10 cellular contexts compared by ENCODE assay signal in genomic region chr10:79407811-79408795, GRCh38. TPM values are rescaled to one million over a fixed set of nuclear protein-coding genes. Genes with fewer than 3 reads are reported as not detected.
DNase-seq lines count a peak whose midpoint lies in the region; ATAC-seq and TF ChIP-seq lines count a peak whose summit lies in the region.
"Had no signal": no experiment of that assay in that cellular context is flagged by ENCODE, and none has a peak within 500 bp of the region (broad histone marks: within the 10 kb centered on the region; RNA-seq: fewer than 3 reads in every experiment).

No MANE protein-coding gene starts in this region.

- no peak for ATAC-seq in HG02610 (IDR thresholded peaks at IDR 0.05; ENCODE audit: unreplicated experiment)
- no peak for ATAC-seq in HG02798 (IDR thresholded peaks at IDR 0.05; ENCODE audit: poor library complexity, unreplicated experiment)

- H3K27me3 ChIP-seq in liver (ENCODE audit: control insufficient read depth in 4 of 4, insufficient read depth in 4 of 4, low read length in 3 of 4) = no peaks in the 10 kb centered on the region
- no peaks in the 10 kb centered on the region for H3K27me3 ChIP-seq in suprapubic skin

- H3K9me3 ChIP-seq in liver (ENCODE audit: control insufficient read depth in 4 of 4, low read length in 3 of 4) = no peaks in the 10 kb centered on the region
- H3K9me3 ChIP-seq in suprapubic skin = no peaks in the 10 kb centered on the region

- peak overlapping the region; percentile 18 for H3K4me3 Mint-ChIP-seq in endothelial cell (ENCODE audit: unreplicated experiment)
- H3K4me3 Mint-ChIP-seq: activated naive CD4-positive, alpha-beta T cell treated with anti-CD3 and anti-CD28 coated beads, Interleukin-2, amount 10 ng/mL, durations not matched to agents 7 days and 5 days had no signal

- DNase-seq in NCI-H69 (lab: John Stamatoyannopoulos, UW) (peak; percentile 93), endothelial cell (ENCODE audit: low spot score) (no peak), suprapubic skin (ENCODE audit: low spot score in 2 of 2) (peak; percentile 79 to 82), EL (no peak), foreskin melanocyte (no peak)
- DNase-seq: activated CD4-positive, CD25-positive, alpha-beta regulatory T cell; activated naive CD4-positive, alpha-beta T cell treated with anti-CD3 and anti-CD28 coated beads, Interleukin-2, amount 10 ng/mL, durations not matched to agents 7 days and 5 days had no signal

- no peak overlapping the region for H3K4me3 ChIP-seq in liver (ENCODE audit: low read depth in 1 of 3, low read length in 3 of 3)
- no peak overlapping the region for H3K4me3 ChIP-seq in suprapubic skin

- TF ChIP-seq CTCF in endothelial cell (IDR thresholded peaks at IDR 0.05; ENCODE audit: unreplicated experiment) (no peak), liver (IDR thresholded peaks at IDR 0.05; ENCODE audit: low read depth, low read length, missing input control) (no peak), suprapubic skin (IDR thresholded peaks at IDR 0.05) (no peak)

- no peak for TF ChIP-seq POLR2A in suprapubic skin (IDR thresholded peaks at IDR 0.05)

- no peak overlapping the region for H3K27ac Mint-ChIP-seq in endothelial cell (ENCODE audit: unreplicated experiment)
- H3K27ac Mint-ChIP-seq: activated naive CD4-positive, alpha-beta T cell treated with anti-CD3 and anti-CD28 coated beads, Interleukin-2, amount 10 ng/mL, durations not matched to agents 7 days and 5 days had no signal

- H3K27me3 Mint-ChIP-seq in endothelial cell (ENCODE audit: unreplicated experiment) = peaks cover 21% of the 10 kb centered on the region

- H3K9me3 Mint-ChIP-seq in endothelial cell (ENCODE audit: unreplicated experiment) = no peaks in the 10 kb centered on the region
- H3K9me3 Mint-ChIP-seq: activated naive CD4-positive, alpha-beta T cell treated with anti-CD3 and anti-CD28 coated beads, Interleukin-2, amount 10 ng/mL, durations not matched to agents 7 days and 5 days had no signal

- H3K4me1 ChIP-seq in liver (ENCODE audit: control insufficient read depth in 4 of 4, insufficient read depth in 4 of 4, low read length in 3 of 4) (peaks cover 0 to 36% (median 8%) of the 10 kb centered on the region in 4 donors), suprapubic skin (peaks cover 45% of the 10 kb centered on the region)

- H3K36me3 ChIP-seq in liver (ENCODE audit: control insufficient read depth in 4 of 4, insufficient read depth in 3 of 4, low read depth in 1 of 4, low read length in 3 of 4) (peaks cover 0 to under 1% (median 0%) of the 10 kb centered on the region in 4 donors), suprapubic skin (no peaks in the 10 kb centered on the region)

- no peak overlapping the region for H3K9ac ChIP-seq in liver (ENCODE audit: low read depth in 1 of 2, low read length in 2 of 2)

- H3K36me3 Mint-ChIP-seq in endothelial cell (ENCODE audit: low read depth, unreplicated experiment) = peaks cover 12% of the 10 kb centered on the region
- H3K36me3 Mint-ChIP-seq: activated naive CD4-positive, alpha-beta T cell treated with anti-CD3 and anti-CD28 coated beads, Interleukin-2, amount 10 ng/mL, durations not matched to agents 7 days and 5 days had no signal

- H3K4me1 Mint-ChIP-seq in endothelial cell (ENCODE audit: unreplicated experiment) = peaks cover 69% of the 10 kb centered on the region

- 60% methylated on average over 17 of the region's 17 CpGs for WGBS in liver
- WGBS in suprapubic skin = 60% methylated on average over 11 of the region's 17 CpGs

- TF ChIP-seq EP300 in suprapubic skin (IDR thresholded peaks at IDR 0.05) = no peak

- H3K27ac ChIP-seq in liver (ENCODE audit: low read depth in 1 of 2, low read length in 2 of 2) (peak overlapping the region; percentile 56 to 66), suprapubic skin (no peak overlapping the region)

- TF ChIP-seq RAD21 in liver (IDR thresholded peaks at IDR 0.05) = no peak

TF ChIP-seq in liver, 16 proteins besides CTCF, POLR2A, EP300 and RAD21:
- TF ChIP-seq FOXA1 (IDR thresholded peaks at IDR 0.05) = peak; percentile 33
- peak; percentile 14 to 19 for TF ChIP-seq RXRA (IDR thresholded peaks at IDR 0.05)
- no peak for TF ChIP-seq JUND (IDR thresholded peaks at IDR 0.05)

RNA-seq across cellular contexts. Expression of gene ZCCHC24, which starts 37.3 kb away (rescaled TPM):
- 60.0 TPM for total RNA-seq in endothelial cell (ENCODE audit: unreplicated experiment)
- total RNA-seq in liver = 10 to 100 TPM in 1 of 2 donors, 1 to 10 TPM in 1; 7.8 to 23.9 TPM
- polyA plus RNA-seq in liver = 10 to 100 TPM; 13.2 to 16.4 TPM
- total RNA-seq in suprapubic skin = 10 to 100 TPM in 2 of 4 donors, 1 to 10 TPM in 2; 8.9 to 17.3 (median 12.8) TPM

Comparison
In these comparisons a context has a peak if more than half of its experiments do, and no peak if none do; other contexts are left out.
1. DNase-seq: peak in NCI-H69 (single experiment) and suprapubic skin (2 of 2); none in endothelial cell (single experiment), EL (single experiment) and foreskin melanocyte (single experiment).